In genomic region chr10:124011464-124011863, GRCh38 we compare ENCODE assay signal across 1 cellular context.
TF ChIP-seq lines count a peak whose summit lies in the region.

No MANE protein-coding gene starts in this region.

TF ChIP-seq in GM23338, 12 proteins besides CTCF, POLR2A, EP300 and RAD21 (continued from another document):
- no peak for TF ChIP-seq REST (IDR thresholded peaks at IDR 0.05; ENCODE audit: unreplicated experiment)
- TF ChIP-seq ZNF114 (CRISPR knock-in tag; IDR thresholded peaks at IDR 0.05): no peak
- no peak for TF ChIP-seq ETS1 (IDR thresholded peaks at IDR 0.05)
- TF ChIP-seq NANOG (IDR thresholded peaks at IDR 0.05; ENCODE audit: borderline replicate concordance): no peak
- TF ChIP-seq ZNF462 (CRISPR knock-in tag; IDR thresholded peaks at IDR 0.05): no peak
- TF ChIP-seq JUNB (IDR thresholded peaks at IDR 0.05; ENCODE audit: unreplicated experiment): no peak
